Comparison of ENCODE assay signal across 35 cellular contexts in the genomic region with DNA sequence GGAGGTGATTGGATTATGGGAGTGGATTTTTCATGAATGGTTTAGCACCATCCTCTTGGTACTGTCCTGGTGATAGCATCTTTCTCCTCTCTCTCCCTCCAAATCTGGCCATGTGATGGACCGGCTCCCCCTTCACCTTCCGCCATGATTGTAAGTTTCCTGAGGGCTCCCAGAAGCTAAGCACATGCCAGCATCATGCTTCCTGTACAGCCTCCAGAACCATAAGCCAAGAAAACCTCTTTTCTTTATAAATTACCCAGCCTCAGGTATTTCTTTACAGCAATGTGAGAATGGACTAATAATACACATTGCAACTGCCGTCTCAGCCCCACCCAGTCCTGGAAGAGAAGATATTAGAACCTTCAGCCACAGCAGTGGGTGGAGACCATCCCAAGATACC.
"Had no signal": no experiment of that assay in that cellular context is flagged by ENCODE, and none has a peak within 500 bp of the region (broad histone marks: within the 10 kb centered on the region; RNA-seq: fewer than 3 reads in every experiment).

No MANE protein-coding gene starts in this region.

- DNase-seq: Karpas-422, Kasumi-1, KG1, MG63, MM.1S, MV-4-11, NCI-H1048, NCI-H1092, NCI-H1092 treated with DMSO at 0.1 percent for 48 hours, NCI-H1105, NCI-H1105 treated with DMSO at 0.1 percent for 48 hours, NCI-H1417, NCI-H1417 treated with DMSO at 0.1 percent for 48 hours, NCI-H1436, NCI-H1436 treated with DMSO at 0.1 percent for 48 hours, NCI-H146, NCI-H1694, NCI-H1694 treated with DMSO at 0.1 percent for 48 hours, NCI-H187, NCI-H187 treated with DMSO at 0.1 percent for 48 hours, NCI-H1930, NCI-H2029, NCI-H2029 treated with DMSO at 0.1 percent for 48 hours, NCI-H2081, NCI-H2081 treated with DMSO at 0.1 percent for 48 hours, NCI-H2107, NCI-H2171, NCI-H2171 treated with DMSO at 0.1 percent for 48 hours, NCI-H2227 treated with DMSO at 0.1 percent for 48 hours, NCI-H226, NCI-H345, NCI-H446, NCI-H446 treated with DMSO at 0.1 percent for 48 hours, NCI-H510A had no signal

- H3K27ac ChIP-seq: KMS-11 had no signal

- H3K4me2 ChIP-seq: KMS-11 had no signal

- H3K27me3 ChIP-seq: MG63 had no signal

- H3K4me3 ChIP-seq: MG63 had no signal

- H3K9ac ChIP-seq: KMS-11 had no signal

- H3K36me3 ChIP-seq: MG63 had no signal

- H3K9me3 ChIP-seq: MG63 had no signal
